Comparison of ENCODE assay signal across 7 cellular contexts in the genomic region with DNA sequence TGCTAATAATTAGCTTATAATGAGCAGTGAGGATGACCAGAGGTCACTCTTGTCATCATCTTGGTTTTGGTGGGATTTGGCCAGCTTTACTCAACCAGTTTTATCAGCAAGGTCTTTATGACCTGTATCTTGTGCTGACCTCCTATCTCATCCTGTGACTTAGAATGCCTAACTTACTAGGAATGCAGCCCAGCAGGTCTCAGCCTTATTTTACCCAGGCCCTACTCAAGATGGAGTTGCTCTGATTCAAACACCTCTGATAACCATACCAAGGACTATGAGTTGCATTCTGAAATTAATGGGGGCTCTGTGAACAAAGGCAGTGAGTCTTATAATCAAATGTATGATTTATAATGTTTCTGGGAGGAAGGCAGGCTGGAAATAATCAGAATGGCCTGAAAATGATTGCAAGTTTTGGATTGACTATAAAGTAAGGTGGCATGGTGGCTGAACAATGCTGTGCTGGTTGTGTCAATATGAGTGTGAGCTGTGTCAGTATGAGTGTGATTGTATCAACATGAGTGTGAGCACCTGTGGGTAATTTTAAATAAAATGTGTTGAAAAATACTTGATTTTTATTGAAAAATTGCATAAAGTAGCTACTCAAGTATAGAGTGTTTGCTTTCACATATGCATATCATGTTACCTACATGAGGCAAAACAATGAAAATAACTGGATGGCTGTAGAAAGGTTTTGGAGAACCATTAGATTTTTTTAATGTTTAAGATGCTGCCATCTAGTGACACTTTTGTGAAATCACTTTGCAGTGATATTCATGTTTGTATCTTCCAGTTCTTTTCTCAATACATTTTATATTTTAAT.
DNase-seq lines count a peak whose midpoint lies in the region; ATAC-seq and TF ChIP-seq lines count a peak whose summit lies in the region.

No MANE protein-coding gene starts in this region.

- H3K27ac ChIP-seq in GM23248 (no peak overlapping the region), adrenal gland (no peak overlapping the region), left lung (no peak overlapping the region), substantia nigra (ENCODE audit: low read depth, low read length, poor library complexity, severe bottlenecking) (no peak overlapping the region), right atrium auricular region (no peak overlapping the region)

- H3K4me1 ChIP-seq in GM23248 (ENCODE audit: insufficient read depth), result no peaks in the 10 kb centered on the region
- no peaks in the 10 kb centered on the region for H3K4me1 ChIP-seq in adrenal gland (replicated peaks in 1 of 2)
- no peaks in the 10 kb centered on the region for H3K4me1 ChIP-seq in left lung
- no peaks in the 10 kb centered on the region for H3K4me1 ChIP-seq in right atrium auricular region

- H3K4me2 ChIP-seq in GM23248 (ENCODE audit: unreplicated experiment), result no peak overlapping the region

- H2AFZ ChIP-seq in GM23248, result no peak overlapping the region

- H3F3A ChIP-seq in GM23248 (ENCODE audit: insufficient read depth), result no peaks in the 10 kb centered on the region

- intact Hi-C loops in adrenal gland (cut with DNase I), result loop anchor here (5.0 to 10.0 kb wide), 2 partner anchors 296 to 298 kb away; no protein-coding TSS in a partner anchor
- intact Hi-C loops in left lung (cut with DNase I), result loop anchor here in 1 of 2 donors (10.0 kb wide), 1 partner anchor 296 kb away; no protein-coding TSS in a partner anchor

- TF ChIP-seq POLR2A in adrenal gland (IDR thresholded peaks at IDR 0.05), result no peak

- H3K4me3 ChIP-seq in GM23248 (no peak overlapping the region), adrenal gland (no peak overlapping the region), left lung (no peak overlapping the region), right atrium auricular region (no peak overlapping the region)

- TF ChIP-seq CTCF in GM12872 (IDR thresholded peaks at IDR 0.05; ENCODE audit: insufficient read depth, low read depth, low read length) (peak; percentile 33; the same call in 1 of the 3 replicates), adrenal gland (IDR thresholded peaks at IDR 0.05) (peak; percentile 46 to 74 (median 57)), left lung (IDR thresholded peaks at IDR 0.05) (peak; percentile 43 to 57), right atrium auricular region (IDR thresholded peaks at IDR 0.05) (peak in 1 of 2 donors; percentile 67)

- H3K79me2 ChIP-seq in GM23248 (ENCODE audit: insufficient read depth), result no peaks in the 10 kb centered on the region

- H3K9ac ChIP-seq in GM23248, result no peak overlapping the region

- H3K36me3 ChIP-seq in GM23248 (ENCODE audit: low read depth), result no peaks in the 10 kb centered on the region
- no peaks in the 10 kb centered on the region for H3K36me3 ChIP-seq in adrenal gland (replicated peaks in 1 of 2)
- H3K36me3 ChIP-seq in left lung, result no peaks in the 10 kb centered on the region
- no peaks in the 10 kb centered on the region for H3K36me3 ChIP-seq in right atrium auricular region

- DNase-seq in GM23248 (peak; percentile 60), NAMALWA (ENCODE audit: low spot score) (peak; percentile 56), adrenal gland (no peak), left lung (no peak), substantia nigra (lab: John Stamatoyannopoulos, UW) (no peak), right atrium auricular region (ENCODE audit: low spot score) (no peak)

- H3K9me3 ChIP-seq in GM23248 (ENCODE audit: low read depth) (no peaks in the 10 kb centered on the region), adrenal gland (replicated peaks in 1 of 3) (no peaks in the 10 kb centered on the region), left lung (no peaks in the 10 kb centered on the region), right atrium auricular region (no peaks in the 10 kb centered on the region)

- H3K27me3 ChIP-seq in GM23248 (replicated peaks; ENCODE audit: insufficient read depth), result no peaks in the 10 kb centered on the region
- H3K27me3 ChIP-seq in adrenal gland, result no peaks in the 10 kb centered on the region
- no peaks in the 10 kb centered on the region for H3K27me3 ChIP-seq in left lung
- H3K27me3 ChIP-seq in right atrium auricular region, result no peaks in the 10 kb centered on the region

- ATAC-seq in left lung, result peak; percentile 70

- H4K20me1 ChIP-seq in GM23248 (ENCODE audit: insufficient read depth), result no peaks in the 10 kb centered on the region

- H3K9me2 ChIP-seq in GM23248 (ENCODE audit: insufficient read depth), result no peaks in the 10 kb centered on the region

- in situ Hi-C loops in GM23248 (cut with MboI), result loop anchor here (10.0 to 25.0 kb wide), 2 partner anchors 296 to 793 kb away; no protein-coding TSS in a partner anchor

Comparison
In these comparisons a context has a peak if more than half of its experiments do, and no peak if none do; other contexts are left out.
1. DNase-seq: peak in GM23248 (single experiment) and NAMALWA (single experiment); none in adrenal gland (0 of 7), left lung (0 of 2), substantia nigra (0 of 49) and right atrium auricular region (single experiment).